16 cellular contexts compared by ENCODE assay signal in the genomic region with DNA sequence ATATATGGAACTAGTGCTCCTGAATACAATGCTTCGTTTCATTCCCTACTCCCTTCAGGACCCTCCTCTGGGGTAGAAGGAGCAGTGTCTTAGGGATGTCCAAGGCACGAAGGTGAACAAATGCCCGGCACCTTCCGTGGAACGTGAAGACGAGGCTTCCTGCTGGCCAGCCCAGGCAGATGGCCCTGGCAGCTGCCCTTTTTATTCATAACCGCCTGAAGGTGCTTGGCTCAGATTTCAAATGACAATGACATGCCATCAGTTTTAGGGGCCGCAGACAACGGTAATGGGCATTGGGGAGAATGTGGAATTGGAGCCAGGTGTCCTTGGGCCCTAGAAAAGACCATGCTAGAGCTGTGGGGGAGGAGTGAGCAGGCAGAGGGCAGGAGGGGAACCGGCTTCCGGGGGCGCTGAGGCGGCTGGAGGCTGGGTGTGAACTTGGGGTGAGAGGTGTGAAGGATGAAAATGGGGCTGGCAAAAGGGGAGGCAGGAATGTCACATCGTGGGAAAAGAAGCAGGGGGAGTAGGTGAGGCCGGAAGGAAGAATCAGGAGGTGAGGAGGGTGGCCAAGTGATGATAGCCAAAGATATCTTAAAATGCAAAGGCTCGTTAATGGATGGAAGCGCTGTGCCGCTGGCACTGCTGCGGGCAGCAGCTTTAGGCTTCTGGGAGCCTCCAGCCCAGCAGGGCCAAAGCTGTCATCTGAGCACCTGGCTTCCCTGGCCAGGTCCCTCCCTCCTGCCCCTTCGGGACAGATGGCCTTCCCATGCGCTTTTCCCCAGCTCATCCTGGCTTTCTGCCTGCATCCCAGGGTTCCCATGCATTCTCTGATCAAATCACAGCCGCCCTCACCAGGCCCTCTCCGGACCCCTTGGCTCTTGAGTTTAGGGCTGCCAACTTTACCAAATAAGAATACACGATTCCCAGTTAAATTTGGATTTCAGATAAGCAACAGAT.
A peak's percentile ranks its signal among the peaks of the same experiment; 100 is the strongest.
DNase-seq lines count a peak whose midpoint lies in the region; ATAC-seq, FAIRE-seq and TF ChIP-seq lines count a peak whose summit lies in the region.
"Had no signal": no experiment of that assay in that cellular context is flagged by ENCODE, and none has a peak within 500 bp of the region (broad histone marks: within the 10 kb centered on the region; RNA-seq: fewer than 3 reads in every experiment).

No MANE protein-coding gene starts in this region.

- intact Hi-C loops in body of pancreas (cut with DNase I) (no loop called here), kidney (cut with DNase I) (no loop called here), head of caudate nucleus (cut with DNase I) (loop anchor here (5.0 kb wide), 1 partner anchor 96 kb away; a partner anchor contains a TSS)

- no peak for TF ChIP-seq POLR2A in body of pancreas (IDR thresholded peaks at IDR 0.05)

- no peak for FAIRE-seq in kidney (lab: Jason Lieb, UNC)
- FAIRE-seq in urothelium cell line (lab: Jason Lieb, UNC) = no peak
- FAIRE-seq: D721Med, H54, RCC 7860 had no signal

- 38 to 52% methylated on average over 23 to 24 of the region's 24 CpGs for WGBS in body of pancreas, 2 donors

- H3K27ac ChIP-seq in body of pancreas (no peak overlapping the region), kidney (ENCODE audit: low read depth in 2 of 2, low read length in 2 of 2) (no peak overlapping the region)
- H3K27ac ChIP-seq: KMS-11 had no signal

- H3K9me3 ChIP-seq in body of pancreas (no peaks in the 10 kb centered on the region), kidney (ENCODE audit: control insufficient read depth in 1 of 2, low read length in 2 of 2) (no peaks in the 10 kb centered on the region)

- H3K4me3 ChIP-seq in body of pancreas (no peak overlapping the region), kidney (ENCODE audit: low read length in 2 of 2) (no peak overlapping the region)

- no peak overlapping the region for H3K9ac ChIP-seq in kidney (ENCODE audit: low read length in 2 of 2)
- H3K9ac ChIP-seq: KMS-11 had no signal

- peaks cover 34% of the 10 kb centered on the region for H3K4me1 ChIP-seq in body of pancreas
- H3K4me1 ChIP-seq in kidney (ENCODE audit: control insufficient read depth in 1 of 2, insufficient read depth in 1 of 2, low read depth in 1 of 2, low read length in 2 of 2) = no peaks in the 10 kb centered on the region

- no peaks in the 10 kb centered on the region for H3K36me3 ChIP-seq in body of pancreas (replicated peaks in 1 of 2; ENCODE audit: insufficient read depth in 1 of 2, low read depth in 2 of 2)
- H3K36me3 ChIP-seq in kidney (ENCODE audit: control insufficient read depth in 1 of 2, insufficient read depth in 2 of 2, low read length in 2 of 2) = no peaks in the 10 kb centered on the region

- peak; percentile 36 for ATAC-seq in body of pancreas

- TF ChIP-seq CTCF in body of pancreas (IDR thresholded peaks at IDR 0.05) = no peak
- no peak for TF ChIP-seq CTCF in kidney (IDR thresholded peaks at IDR 0.05; ENCODE audit: borderline replicate concordance, extremely low read depth, insufficient read depth)

- no peaks in the 10 kb centered on the region for H3K27me3 ChIP-seq in body of pancreas

- DNase-seq in DMS 273 treated with DMSO at 0.1 percent for 48 hours (lab: John Stamatoyannopoulos, UW) = peak; percentile 66
- DNase-seq in NCI-H146 (lab: John Stamatoyannopoulos, UW) = peak; percentile 59
- DNase-seq in body of pancreas = peak in 3 of 4 donors; percentile 43 to 64 (median 56)
- DNase-seq in kidney = peak; percentile 48
- DNase-seq in urothelium cell line (ENCODE audit: low spot score) = no peak
- DNase-seq in SW 1271 (lab: John Stamatoyannopoulos, UW) = no peak
- DNase-seq in head of caudate nucleus = no peak
- DNase-seq: ACHN; CD4-positive, alpha-beta memory T cell; NCI-H1092; NCI-H2029; SHP77 treated with DMSO at 0.1 percent for 48 hours had no signal

Comparison
In these comparisons a context has a peak if more than half of its experiments do, and no peak if none do; other contexts are left out.
1. DNase-seq: peak in DMS 273 treated with DMSO at 0.1 percent for 48 hours (single experiment), NCI-H146 (single experiment), body of pancreas (3 of 4) and kidney (single experiment); none in urothelium cell line (single experiment), SW 1271 (0 of 2) and head of caudate nucleus (0 of 42).